ENCODE assay signal across 8 cellular contexts in genomic region chr15:82538961-82539689, GRCh38. TPM values are rescaled to one million over a fixed set of nuclear protein-coding genes. Genes with fewer than 3 reads are reported as not detected.
A peak's percentile ranks its signal among the peaks of the same experiment; 100 is the strongest.
DNase-seq lines count a peak whose midpoint lies in the region; ATAC-seq and TF ChIP-seq lines count a peak whose summit lies in the region.

No MANE protein-coding gene starts in this region.

- POLR2A ChIA-PET in AG04449 (lab: Yijun Ruan, JAX): interaction anchor here (1.5 to 2.7 kb wide), 8 partner anchors 8 to 472 kb away, joined by 4 to 26 read pairs (median 8); partner anchors contain the start of gene C15orf40

- TF ChIP-seq CTCF in AG04449 (IDR thresholded peaks at IDR 0.05; ENCODE audit: insufficient read depth, low read length, missing control alignments): no peak
- TF ChIP-seq CTCF in chondrocyte (IDR thresholded peaks at IDR 0.05): no peak

- H3K4me3 Mint-ChIP-seq in chondrocyte (ENCODE audit: unreplicated experiment): peak overlapping the region; percentile 96

- no peak for DNase-seq in AG04449 (ENCODE audit: low read depth, low spot score)
- DNase-seq in LHCN-M2 (ENCODE audit: low read depth): peak; percentile 18
- no peak for DNase-seq in chondrocyte (ENCODE audit: low spot score)
- DNase-seq in NCI-H1436 treated with DMSO at 0.1 percent for 48 hours (lab: John Stamatoyannopoulos, UW): no peak
- no peak for DNase-seq in DMS 273 treated with DMSO at 0.1 percent for 48 hours (lab: John Stamatoyannopoulos, UW)

- H3K27ac Mint-ChIP-seq in chondrocyte (ENCODE audit: unreplicated experiment): peak overlapping the region; percentile 85

- H3K27me3 ChIP-seq in muscle layer of colon (ENCODE audit: control insufficient read depth in 1 of 2, insufficient read depth in 2 of 2, low read length in 2 of 2): no peaks in the 10 kb centered on the region

- H3K4me1 Mint-ChIP-seq in chondrocyte (ENCODE audit: low read depth): peaks cover 48% of the 10 kb centered on the region

- peaks cover 11% of the 10 kb centered on the region for H3K4me1 ChIP-seq in muscle layer of colon (ENCODE audit: insufficient read depth, low read length)

- peak overlapping the region; percentile 87 for H3K27ac ChIP-seq in muscle layer of colon (ENCODE audit: low read depth, low read length)

- peaks cover 31% of the 10 kb centered on the region for H3K36me3 Mint-ChIP-seq in chondrocyte (ENCODE audit: low read depth)

- peak overlapping the region; percentile 71 for H3K9ac ChIP-seq in muscle layer of colon (ENCODE audit: low read length)

- no peaks in the 10 kb centered on the region for H3K27me3 Mint-ChIP-seq in chondrocyte (ENCODE audit: low read depth)

- no peaks in the 10 kb centered on the region for H3K9me3 Mint-ChIP-seq in chondrocyte (ENCODE audit: low read depth)

- ATAC-seq in HG03139 (IDR thresholded peaks at IDR 0.05; ENCODE audit: unreplicated experiment) (no peak), GM18517 (IDR thresholded peaks at IDR 0.05; ENCODE audit: unreplicated experiment) (no peak)

- no peaks in the 10 kb centered on the region for H3K9me3 ChIP-seq in muscle layer of colon (ENCODE audit: low read length)

- peaks cover 41% of the 10 kb centered on the region for H3K36me3 ChIP-seq in muscle layer of colon (ENCODE audit: insufficient read depth, low read length)

- peak overlapping the region; percentile 98 for H3K4me3 ChIP-seq in AG04449 (ENCODE audit: low read depth, low read length)
- H3K4me3 ChIP-seq in muscle layer of colon (ENCODE audit: low read depth in 1 of 2, low read length in 2 of 2): peak overlapping the region; percentile 96 to 98

- CTCF ChIA-PET in AG04449 (lab: Yijun Ruan, JAX): interaction anchor here (0.8 to 7.8 kb wide), 15 partner anchors 10 to 473 kb away, joined by 3 to 106 read pairs (median 12); partner anchors contain the start of genes C15orf40 and RAMAC

RNA-seq across cellular contexts. Expression of gene RPS17, which starts 1.1 kb away (rescaled TPM):
- total RNA-seq in LHCN-M2 (2014; rRNA removed) (1,978 and 2,526 TPM in 2 replicates), chondrocyte (991 to 1,247 TPM (median 1,001 TPM) in 3 replicates)
- polyA plus RNA-seq in LHCN-M2 (2012): 3,918 TPM
